9 cellular contexts compared by ENCODE assay signal in genomic region chr12:53190108-53190729, GRCh38. TPM values are rescaled to one million over a fixed set of nuclear protein-coding genes. Genes with fewer than 3 reads are reported as not detected.
DNase-seq lines count a peak whose midpoint lies in the region; ATAC-seq and TF ChIP-seq lines count a peak whose summit lies in the region.
"Had no signal": no experiment of that assay in that cellular context is flagged by ENCODE, and none has a peak within 500 bp of the region (broad histone marks: within the 10 kb centered on the region; RNA-seq: fewer than 3 reads in every experiment).

No MANE protein-coding gene starts in this region.

- POLR2A ChIA-PET in activated CD4-positive, alpha-beta memory T cell treated with anti-CD3 and anti-CD28 coated beads, Interleukin-2, amount 10 ng/mL, durations not matched to agents 7 days and 5 days (lab: Charles Lee) = interaction anchor here (3.0 to 15.2 kb wide), 3 partner anchors 9 to 30 kb away, joined by 19 to 263 read pairs (median 27); partner anchors contain the start of genes CSAD, ITGB7 and ZNF740

- TF ChIP-seq EP300 in neural cell (conservative IDR thresholded peaks at IDR 0.05; ENCODE audit: poor library complexity, severe bottlenecking) = no peak

- CTCF ChIA-PET in activated CD4-positive, alpha-beta memory T cell treated with anti-CD3 and anti-CD28 coated beads, Interleukin-2, amount 10 ng/mL, durations not matched to agents 7 days and 5 days (lab: Charles Lee) = interaction anchor here (0.6 to 1.4 kb wide), 6 partner anchors 8 to 136 kb away, joined by 3 to 9 read pairs (median 4); no protein-coding TSS in a partner anchor

- H3K27me3 ChIP-seq in MM.1S (replicated peaks; ENCODE audit: insufficient read depth, low read length) (no peaks in the 10 kb centered on the region), neural cell (ENCODE audit: insufficient read depth, low read depth, low read length) (no peaks in the 10 kb centered on the region)

- peaks cover 20% of the 10 kb centered on the region; the same call in 1 of the 2 replicates for H3K4me1 ChIP-seq in MM.1S (ENCODE audit: low read length)

- H3K27ac ChIP-seq in 22Rv1 (peak overlapping the region; percentile 28; the same call in 1 of the 2 replicates), MM.1S (ENCODE audit: low read length) (peak overlapping the region; percentile 60; the same call in 1 of the 2 replicates), neural cell (ENCODE audit: low read length) (no peak overlapping the region)

- H3K36me3 Mint-ChIP-seq in activated CD4-positive, alpha-beta memory T cell treated with anti-CD3 and anti-CD28 coated beads, Interleukin-2, amount 10 ng/mL, durations not matched to agents 7 days and 5 days (ENCODE audit: low read depth) = peaks cover 95% of the 10 kb centered on the region

- no peaks in the 10 kb centered on the region for H3K9me2 ChIP-seq in MM.1S (replicated peaks; ENCODE audit: insufficient read depth, low read length)
- H3K9me2 ChIP-seq in neural cell (ENCODE audit: insufficient read depth, low read length) = no peaks in the 10 kb centered on the region

- H3K9ac ChIP-seq in MM.1S (ENCODE audit: low read length) (no peak overlapping the region), neural cell (ENCODE audit: low read length) (no peak overlapping the region)

- H2AFZ ChIP-seq in MM.1S (ENCODE audit: low read length) = no peak overlapping the region
- H2AFZ ChIP-seq in neural cell (ENCODE audit: low read depth, low read length) = no peak overlapping the region

- H3K4me2 ChIP-seq in MM.1S (ENCODE audit: low read depth, low read length) (no peak overlapping the region), neural cell (ENCODE audit: low read length) (no peak overlapping the region)

- peaks cover 21% of the 10 kb centered on the region for H3K4me1 Mint-ChIP-seq in activated CD4-positive, alpha-beta memory T cell treated with anti-CD3 and anti-CD28 coated beads, Interleukin-2, amount 10 ng/mL, durations not matched to agents 7 days and 5 days

- no peaks in the 10 kb centered on the region for H3K27me3 Mint-ChIP-seq in activated CD4-positive, alpha-beta memory T cell treated with anti-CD3 and anti-CD28 coated beads, Interleukin-2, amount 10 ng/mL, durations not matched to agents 7 days and 5 days

- DNase-seq in GM10266 (ENCODE audit: extremely low spot score) = peak; percentile 40
- DNase-seq in MM.1S = peak; percentile 86
- peak; percentile 43 for DNase-seq in activated CD4-positive, alpha-beta memory T cell treated with anti-CD3 and anti-CD28 coated beads, Interleukin-2, amount 10 ng/mL, durations not matched to agents 7 days and 5 days
- DNase-seq in epithelial cell of proximal tubule (ENCODE audit: low read depth) = no peak
- no peak for DNase-seq in globus pallidus (ENCODE audit: low spot score)

- H3K79me2 ChIP-seq in MM.1S (ENCODE audit: low read length) = peaks cover 29% of the 10 kb centered on the region
- H3K79me2 ChIP-seq in neural cell (replicated peaks; ENCODE audit: insufficient read depth, low read length) = peaks cover 2% of the 10 kb centered on the region

- H3F3A ChIP-seq in MM.1S (ENCODE audit: insufficient read depth, low read length) = peaks cover 90% of the 10 kb centered on the region
- no peaks in the 10 kb centered on the region for H3F3A ChIP-seq in neural cell (ENCODE audit: insufficient read depth, low read length, poor library complexity, severe bottlenecking)

- H3K9me3 Mint-ChIP-seq in activated CD4-positive, alpha-beta memory T cell treated with anti-CD3 and anti-CD28 coated beads, Interleukin-2, amount 10 ng/mL, durations not matched to agents 7 days and 5 days = no peaks in the 10 kb centered on the region

- peak; percentile 94 for TF ChIP-seq CTCF in 22Rv1 (IDR thresholded peaks at IDR 0.05)
- peak; percentile 61 for TF ChIP-seq CTCF in GM10266 (IDR thresholded peaks at IDR 0.05; ENCODE audit: control insufficient read depth, insufficient read depth, low read depth, missing control alignments)
- peak; percentile 75 for TF ChIP-seq CTCF in MM.1S (IDR thresholded peaks at IDR 0.05; ENCODE audit: low read length)
- peak; percentile 92 for TF ChIP-seq CTCF in epithelial cell of proximal tubule (conservative IDR thresholded peaks at IDR 0.05; ENCODE audit: low read depth, low read length)
- peak; percentile 46 for TF ChIP-seq CTCF in neural cell (IDR thresholded peaks at IDR 0.05; ENCODE audit: poor library complexity, severe bottlenecking)

- peak overlapping the region; percentile 50 for H3K27ac Mint-ChIP-seq in activated CD4-positive, alpha-beta memory T cell treated with anti-CD3 and anti-CD28 coated beads, Interleukin-2, amount 10 ng/mL, durations not matched to agents 7 days and 5 days

- H3K4me3 ChIP-seq in MM.1S (ENCODE audit: low read length) = no peak overlapping the region
- H3K4me3 ChIP-seq in epithelial cell of proximal tubule (ENCODE audit: low read depth, low read length) = no peak overlapping the region
- H3K4me3 ChIP-seq in neural cell (ENCODE audit: low read length) = no peak overlapping the region

- H3K36me3 ChIP-seq in MM.1S (replicated peaks; ENCODE audit: insufficient read depth, low read length) (peaks cover 33% of the 10 kb centered on the region), neural cell (ENCODE audit: insufficient read depth, low read length) (peaks cover 16% of the 10 kb centered on the region)

- H3K4me3 Mint-ChIP-seq in activated CD4-positive, alpha-beta memory T cell treated with anti-CD3 and anti-CD28 coated beads, Interleukin-2, amount 10 ng/mL, durations not matched to agents 7 days and 5 days = no peak overlapping the region

- no peaks in the 10 kb centered on the region for H3K9me3 ChIP-seq in MM.1S (replicated peaks; ENCODE audit: insufficient read depth, low read length)
- H3K9me3 ChIP-seq in neural cell (ENCODE audit: low read length) = no peaks in the 10 kb centered on the region

- no peak for TF ChIP-seq RAD21 in neural cell (conservative IDR thresholded peaks at IDR 0.05)

- ATAC-seq in GM21526 (IDR thresholded peaks at IDR 0.05; ENCODE audit: low FRiP score, unreplicated experiment) = no peak

- H4K20me1 ChIP-seq in MM.1S (ENCODE audit: insufficient read depth, low read length) (peaks cover 47% of the 10 kb centered on the region), neural cell (ENCODE audit: insufficient read depth) (no peaks in the 10 kb centered on the region)

TF ChIP-seq in neural cell, 6 proteins besides CTCF, POLR2A, EP300 and RAD21:
- peak; percentile 33 for TF ChIP-seq SMC3 (conservative IDR thresholded peaks at IDR 0.05; ENCODE audit: poor library complexity)
- TF ChIP-seq POLR2AphosphoS5 (IDR thresholded peaks at IDR 0.05) = no peak
- TF ChIP-seq REST (IDR thresholded peaks at IDR 0.05; ENCODE audit: borderline replicate concordance) = no peak
- no peak for TF ChIP-seq EZH2 (IDR thresholded peaks at IDR 0.05; ENCODE audit: borderline replicate concordance, insufficient read depth, low read length, poor library complexity, severe bottlenecking)

RNA-seq across cellular contexts. Expression of gene CSAD, which starts 9.5 kb away (rescaled TPM):
- total RNA-seq in activated CD4-positive, alpha-beta memory T cell treated with anti-CD3 and anti-CD28 coated beads, Interleukin-2, amount 10 ng/mL, durations not matched to agents 7 days and 5 days = 10 to 100 TPM; 28.6 to 31.0 TPM
- 1.6 and 10.4 TPM in 2 replicates for total RNA-seq in epithelial cell of proximal tubule
- polyA plus RNA-seq in neural cell = 41.9 and 51.6 TPM in 2 replicates
- 9.5 and 15.3 TPM in 2 replicates for polyA minus RNA-seq in neural cell

RNA-seq across cellular contexts. Expression of gene ZNF740, which starts 9.7 kb away (rescaled TPM):
- 10 to 100 TPM; 33.7 to 45.5 TPM for total RNA-seq in activated CD4-positive, alpha-beta memory T cell treated with anti-CD3 and anti-CD28 coated beads, Interleukin-2, amount 10 ng/mL, durations not matched to agents 7 days and 5 days
- 5.5 and 7.0 TPM in 2 replicates for total RNA-seq in epithelial cell of proximal tubule
- 24.3 and 25.9 TPM in 2 replicates for polyA plus RNA-seq in neural cell
- 33.1 and 38.9 TPM in 2 replicates for polyA minus RNA-seq in neural cell

RNA-seq across cellular contexts. Expression of gene ITGB7, which starts 16.8 kb away (rescaled TPM):
- total RNA-seq in activated CD4-positive, alpha-beta memory T cell treated with anti-CD3 and anti-CD28 coated beads, Interleukin-2, amount 10 ng/mL, durations not matched to agents 7 days and 5 days = 100 to 1,000 TPM; 780 to 786 TPM
- 0.46 and 3.3 TPM in 2 replicates for total RNA-seq in epithelial cell of proximal tubule
- polyA plus RNA-seq in neural cell = 0.26 TPM in 1 of 2 replicates, not detected in the other
- not detected in 2 replicates for polyA minus RNA-seq in neural cell
- total RNA-seq: glomerular endothelial cell had no signal

RNA-seq across cellular contexts. Expression of gene RARG, which starts 41.8 kb away (rescaled TPM):
- 10 to 100 TPM; 46.1 to 47.4 TPM for total RNA-seq in activated CD4-positive, alpha-beta memory T cell treated with anti-CD3 and anti-CD28 coated beads, Interleukin-2, amount 10 ng/mL, durations not matched to agents 7 days and 5 days
- 4.2 and 6.1 TPM in 2 replicates for total RNA-seq in epithelial cell of proximal tubule
- polyA plus RNA-seq in neural cell = 0.61 and 1.0 TPM in 2 replicates
- polyA minus RNA-seq in neural cell = 0.49 and 0.81 TPM in 2 replicates

Comparison
In these comparisons a context has a peak if more than half of its experiments do, and no peak if none do; other contexts are left out.
1. DNase-seq: peak in GM10266 (single experiment), MM.1S (single experiment) and activated CD4-positive, alpha-beta memory T cell treated with anti-CD3 and anti-CD28 coated beads, Interleukin-2, amount 10 ng/mL, durations not matched to agents 7 days and 5 days (single experiment); none in epithelial cell of proximal tubule (single experiment) and globus pallidus (single experiment).
2. RNA of gene ITGB7, which starts 16.8 kb away (total RNA-seq): 780 to 786 TPM in activated CD4-positive, alpha-beta memory T cell treated with anti-CD3 and anti-CD28 coated beads, Interleukin-2, amount 10 ng/mL, durations not matched to agents 7 days and 5 days; 0.46 to 3.3 TPM in epithelial cell of proximal tubule; every median in the first group is over 100 times any median in the second.
3. Peak in every context shown above with its lines, with median percentiles within 50 percentile points of each other: CTCF ChIP-seq.